ENCODE assay signal across 1 cellular context in genomic region chr15:72230197-72231065, GRCh38.
TF ChIP-seq lines count a peak whose summit lies in the region.

No MANE protein-coding gene starts in this region.

TF ChIP-seq in HepG2, 621 proteins besides CTCF, POLR2A, EP300 and RAD21 (continues in another document):
- TF ChIP-seq POLR2AphosphoS2 (IDR thresholded peaks at IDR 0.05; ENCODE audit: low read depth, low read length) (no peak), ZNF670 (CRISPR knock-in tag; IDR thresholded peaks at IDR 0.05; ENCODE audit: borderline replicate concordance) (0 out of 2 replicates have a peak, but pooled peaks have one; percentile 45), CBX2 (IDR thresholded peaks at IDR 0.05; ENCODE audit: low read depth, low read length) (no peak), CBX2 (CRISPR knock-in tag; IDR thresholded peaks at IDR 0.05; ENCODE audit: low read depth) (no peak), RBM39 (IDR thresholded peaks at IDR 0.05; ENCODE audit: low read depth, low read length, poor library complexity, severe bottlenecking) (no peak), ZNF446 (CRISPR knock-in tag; IDR thresholded peaks at IDR 0.05) (peak; percentile 78; the same call in 1 of the 2 replicates), THAP11 (CRISPR knock-in tag; IDR thresholded peaks at IDR 0.05) (peak; percentile 26; the same call in 1 of the 2 replicates), UBTF (CRISPR knock-in tag; IDR thresholded peaks at IDR 0.05) (peak; percentile 83), HNRNPLL (IDR thresholded peaks at IDR 0.05; ENCODE audit: low read depth, low read length, poor library complexity, severe bottlenecking) (peak; percentile 71), MED1 (CRISPR knock-in tag; IDR thresholded peaks at IDR 0.05) (peak; percentile 70), ATF3 (CRISPR knock-in tag; IDR thresholded peaks at IDR 0.05) (no peak), ZNF75D (CRISPR knock-in tag; IDR thresholded peaks at IDR 0.05; ENCODE audit: borderline replicate concordance) (no peak), FUBP1 (CRISPR knock-in tag; IDR thresholded peaks at IDR 0.05; ENCODE audit: borderline replicate concordance) (0 out of 2 replicates have a peak, but pooled peaks have one; percentile 18), ZNF567 (CRISPR knock-in tag; IDR thresholded peaks at IDR 0.05; ENCODE audit: borderline replicate concordance) (no peak), POLR2G (IDR thresholded peaks at IDR 0.05; ENCODE audit: low read depth, low read length) (peak; percentile 39; the same call in 1 of the 2 replicates), ZUFSP (CRISPR knock-in tag; IDR thresholded peaks at IDR 0.05; ENCODE audit: borderline replicate concordance) (no peak), SOX13 (IDR thresholded peaks at IDR 0.05) (no peak), SOX13 (CRISPR knock-in tag; conservative IDR thresholded peaks at IDR 0.05 in 1 of 2, IDR thresholded peaks at IDR 0.05 in 1 of 2) (no peak; a peak in 1 of 4 replicates), PRPF4 (IDR thresholded peaks at IDR 0.05; ENCODE audit: low read depth, low read length, poor library complexity, severe bottlenecking) (peak; percentile 44), GATAD1 (CRISPR knock-in tag; IDR thresholded peaks at IDR 0.05) (no peak), HOXD1 (CRISPR knock-in tag; IDR thresholded peaks at IDR 0.05) (0 out of 2 replicates have a peak, but pooled peaks have one; percentile 2), MAX (IDR thresholded peaks at IDR 0.05) (peak; percentile 69), TFDP2 (CRISPR knock-in tag; IDR thresholded peaks at IDR 0.05) (peak; percentile 77), HOXA9 (CRISPR knock-in tag; IDR thresholded peaks at IDR 0.05; ENCODE audit: borderline replicate concordance) (0 out of 2 replicates have a peak, but pooled peaks have one; percentile 2), ZNF232 (CRISPR knock-in tag; IDR thresholded peaks at IDR 0.05; ENCODE audit: borderline replicate concordance) (no peak), HNRNPH1 (optimal IDR thresholded peaks at IDR 0.05; ENCODE audit: low read depth, low read length) (peak; percentile 72), ZNF709 (CRISPR knock-in tag; IDR thresholded peaks at IDR 0.05) (0 out of 2 replicates have a peak, but pooled peaks have one; percentile 57), ZSCAN20 (CRISPR knock-in tag; IDR thresholded peaks at IDR 0.05; ENCODE audit: borderline replicate concordance) (peak; percentile 21; the same call in 1 of the 2 replicates), HIVEP1 (CRISPR knock-in tag; IDR thresholded peaks at IDR 0.05) (no peak), ZNF256 (CRISPR knock-in tag; conservative IDR thresholded peaks at IDR 0.05) (no peak), ZNF615 (CRISPR knock-in tag; IDR thresholded peaks at IDR 0.05; ENCODE audit: borderline replicate concordance) (no peak), ZNF501 (CRISPR knock-in tag; IDR thresholded peaks at IDR 0.05) (no peak), ZBTB7A (CRISPR knock-in tag; IDR thresholded peaks at IDR 0.05) (peak; percentile 79), BCL3 (CRISPR knock-in tag; IDR thresholded peaks at IDR 0.05) (no peak; the same call in 1 of the 2 replicates), ZNF281 (CRISPR knock-in tag; IDR thresholded peaks at IDR 0.05; ENCODE audit: borderline replicate concordance) (peak; percentile 96), ZNF230 (CRISPR knock-in tag; IDR thresholded peaks at IDR 0.05) (no peak), CCDC6 (CRISPR knock-in tag; IDR thresholded peaks at IDR 0.05) (peak; percentile 58), CCAR2 (optimal IDR thresholded peaks at IDR 0.05; ENCODE audit: low read depth, low read length) (peak; percentile 49), ZSCAN21 (CRISPR knock-in tag; IDR thresholded peaks at IDR 0.05; ENCODE audit: borderline replicate concordance) (peak; percentile 28), ZBTB2 (CRISPR knock-in tag; IDR thresholded peaks at IDR 0.05; ENCODE audit: low read depth) (peak; percentile 84), ARID4A (CRISPR knock-in tag; IDR thresholded peaks at IDR 0.05; ENCODE audit: borderline replicate concordance) (peak; percentile 45)
